9 cellular contexts compared by ENCODE assay signal in genomic region chr19:38653028-38653571, GRCh38. TPM values are rescaled to one million over a fixed set of nuclear protein-coding genes. Genes with fewer than 3 reads are reported as not detected.
DNase-seq lines count a peak whose midpoint lies in the region; ATAC-seq and TF ChIP-seq lines count a peak whose summit lies in the region.
"Had no signal": no experiment of that assay in that cellular context is flagged by ENCODE, and none has a peak within 500 bp of the region (broad histone marks: within the 10 kb centered on the region; RNA-seq: fewer than 3 reads in every experiment).

No MANE protein-coding gene starts in this region.

- peaks cover 33% of the 10 kb centered on the region for H3K36me3 Mint-ChIP-seq in type B pancreatic cell

- H3K4me1 ChIP-seq in breast epithelium = peaks cover 10 to 55% of the 10 kb centered on the region in 2 donors
- peaks cover 34 to 80% (median 70%) of the 10 kb centered on the region in 4 donors for H3K4me1 ChIP-seq in liver (ENCODE audit: control insufficient read depth in 4 of 4, insufficient read depth in 4 of 4, low read length in 3 of 4)
- H3K4me1 ChIP-seq in Karpas-422 (ENCODE audit: low read length) = peaks cover 70% of the 10 kb centered on the region

- TF ChIP-seq RAD21 in liver (IDR thresholded peaks at IDR 0.05) = peak; percentile 40 to 67

- H4K20me1 ChIP-seq in Karpas-422 (ENCODE audit: insufficient read depth, low read depth, low read length) = peaks cover 12% of the 10 kb centered on the region

- H3K36me3 ChIP-seq in breast epithelium = no peaks in the 10 kb centered on the region
- H3K36me3 ChIP-seq in liver (ENCODE audit: control insufficient read depth in 4 of 4, insufficient read depth in 3 of 4, low read depth in 1 of 4, low read length in 3 of 4) = no peaks in the 10 kb centered on the region
- peaks cover 6% of the 10 kb centered on the region; the same call in 1 of the 2 replicates for H3K36me3 ChIP-seq in Karpas-422 (ENCODE audit: insufficient read depth, low read length)

- peak overlapping the region; percentile 96 for H3K27ac Mint-ChIP-seq in type B pancreatic cell

- H3K4me3 ChIP-seq in breast epithelium (no peak overlapping the region), liver (ENCODE audit: low read depth in 1 of 3, low read length in 3 of 3) (peak overlapping the region in 1 of 3 donors; percentile 13), Karpas-422 (ENCODE audit: low read length) (no peak overlapping the region)

- no peaks in the 10 kb centered on the region for H3K27me3 Mint-ChIP-seq in type B pancreatic cell

- no peaks in the 10 kb centered on the region for H3K9me3 Mint-ChIP-seq in type B pancreatic cell

- no peak for TF ChIP-seq POLR2A in breast epithelium (IDR thresholded peaks at IDR 0.05)

- H3K27me3 ChIP-seq in breast epithelium (no peaks in the 10 kb centered on the region), liver (ENCODE audit: control insufficient read depth in 4 of 4, insufficient read depth in 4 of 4, low read length in 3 of 4) (no peaks in the 10 kb centered on the region), Karpas-422 (ENCODE audit: low read length) (no peaks in the 10 kb centered on the region)

- H3K79me2 ChIP-seq in Karpas-422 (ENCODE audit: low read length) = peaks cover 100% of the 10 kb centered on the region

- H3K27ac ChIP-seq in breast epithelium (peak overlapping the region; percentile 98 to 99), liver (ENCODE audit: low read depth in 1 of 2, low read length in 2 of 2) (peak overlapping the region; percentile 91), Karpas-422 (ENCODE audit: low read length) (no peak overlapping the region)

- DNase-seq in NOMO-1 (lab: John Stamatoyannopoulos, UW; ENCODE audit: unreplicated experiment in 2 of 2) (peak; percentile 16 to 18), NOMO-1 treated with dmso at 0.1 percent for 144 hours (lab: John Stamatoyannopoulos, UW; ENCODE audit: unreplicated experiment) (no peak), breast epithelium (ENCODE audit: low spot score in 2 of 2) (no peak), type B pancreatic cell (ENCODE audit: extremely low spot score, unreplicated experiment) (no peak), Karpas-422 (no peak)
- DNase-seq: stimulated activated CD4-positive, alpha-beta T cell treated with anti-CD3 and anti-CD28 coated beads, Interleukin-1b, Interleukin-23, amount 100 ng/mL, for 48 hours had no signal

- no peak overlapping the region for H2AFZ ChIP-seq in Karpas-422 (ENCODE audit: low read length)

- peak overlapping the region in 1 of 2 donors; percentile 56 for H3K9ac ChIP-seq in liver (ENCODE audit: low read depth in 1 of 2, low read length in 2 of 2)
- no peak overlapping the region for H3K9ac ChIP-seq in Karpas-422 (ENCODE audit: low read length)

- peak overlapping the region; percentile 99 for H3K4me3 Mint-ChIP-seq in type B pancreatic cell

- ATAC-seq in HG02970 (IDR thresholded peaks at IDR 0.05; ENCODE audit: low FRiP score, unreplicated experiment) (no peak), HG02840 (IDR thresholded peaks at IDR 0.05; ENCODE audit: low FRiP score, unreplicated experiment) (no peak)

- H3K9me3 ChIP-seq in breast epithelium (no peaks in the 10 kb centered on the region), liver (ENCODE audit: control insufficient read depth in 4 of 4, low read length in 3 of 4) (no peaks in the 10 kb centered on the region), Karpas-422 (ENCODE audit: low read length) (no peaks in the 10 kb centered on the region)

- 15% methylated on average over 7 of the region's 7 CpGs for WGBS in liver

- H3K4me1 Mint-ChIP-seq in type B pancreatic cell (ENCODE audit: unreplicated experiment) = peaks cover 71% of the 10 kb centered on the region

- TF ChIP-seq CTCF in breast epithelium (IDR thresholded peaks at IDR 0.05) (no peak), liver (IDR thresholded peaks at IDR 0.05; ENCODE audit: low read depth, low read length, missing input control) (peak; percentile 12), type B pancreatic cell (conservative IDR thresholded peaks at IDR 0.05) (no peak)

- intact Hi-C loops in breast epithelium (cut with DNase I; ENCODE audit: low total_unique reads) = no loop called here

- H3K4me2 ChIP-seq in Karpas-422 (ENCODE audit: low read depth, low read length, poor library complexity, severe bottlenecking) = no peak overlapping the region

- H3K9me2 ChIP-seq in Karpas-422 (replicated peaks; ENCODE audit: insufficient read depth, low read length) = no peaks in the 10 kb centered on the region

TF ChIP-seq in liver, 16 proteins besides CTCF, POLR2A, EP300 and RAD21 (continues in another document):
- TF ChIP-seq ZBTB33 (IDR thresholded peaks at IDR 0.05) = peak; percentile 57
- peak; percentile 8 for TF ChIP-seq FOXA1 (IDR thresholded peaks at IDR 0.05)
- peak in 1 of 2 donors; percentile 39 for TF ChIP-seq EGR1 (IDR thresholded peaks at IDR 0.05; ENCODE audit: low read depth in 2 of 2)
- TF ChIP-seq REST (IDR thresholded peaks at IDR 0.05) = no peak
- peak; percentile 91 for TF ChIP-seq HNF4G (IDR thresholded peaks at IDR 0.05)
- peak; percentile 89 for TF ChIP-seq SP1 (IDR thresholded peaks at IDR 0.05)
- TF ChIP-seq TAF1 (conservative IDR thresholded peaks at IDR 0.05) = peak; percentile 60
- peak; percentile 62 for TF ChIP-seq MAX (IDR thresholded peaks at IDR 0.05)
- TF ChIP-seq RXRA (IDR thresholded peaks at IDR 0.05) = peak; percentile 83 to 88
- TF ChIP-seq GABPA (IDR thresholded peaks at IDR 0.05 in 1 of 2, conservative IDR thresholded peaks at IDR 0.05 in 1 of 2) = no peak
- TF ChIP-seq NR2F2 (IDR thresholded peaks at IDR 0.05) = peak; percentile 53
- TF ChIP-seq FOXA2 (IDR thresholded peaks at IDR 0.05) = peak; percentile 9
- TF ChIP-seq JUND (IDR thresholded peaks at IDR 0.05) = peak; percentile 81 to 85
- TF ChIP-seq YY1 (IDR thresholded peaks at IDR 0.05) = peak; percentile 85
- peak; percentile 90 to 91 for TF ChIP-seq HNF4A (conservative IDR thresholded peaks at IDR 0.05)

RNA-seq across cellular contexts. Expression of gene ACTN4, which starts 5.7 kb away (rescaled TPM):
- total RNA-seq in breast epithelium = 100 to 1,000 TPM; 182 to 296 (median 269) TPM
- 100 to 1,000 TPM in 1 of 2 donors, 10 to 100 TPM in 1; 93.9 to 164 TPM for total RNA-seq in liver
- 100 to 1,000 TPM in 1 of 2 donors, 10 to 100 TPM in 1; 35.4 to 104 TPM for polyA plus RNA-seq in liver
- total RNA-seq in type B pancreatic cell (ENCODE audit: low replicate concordance) = 475 and 776 TPM in 2 replicates
- total RNA-seq in Karpas-422 (2014; rRNA removed; shearing (Covaris generic); ENCODE audit: low replicate concordance) = 54.6 and 106 TPM in 2 replicates

RNA-seq across cellular contexts. Expression of gene EIF3K, which starts 34.1 kb away (rescaled TPM):
- total RNA-seq in breast epithelium = 100 to 1,000 TPM; 401 to 562 (median 420) TPM
- 100 to 1,000 TPM; 130 to 240 TPM for total RNA-seq in liver
- polyA plus RNA-seq in liver = 100 to 1,000 TPM; 118 to 173 TPM
- total RNA-seq in type B pancreatic cell (ENCODE audit: low replicate concordance) = 274 and 310 TPM in 2 replicates
- total RNA-seq in Karpas-422 (2014; rRNA removed; shearing (Covaris generic); ENCODE audit: low replicate concordance) = 474 and 745 TPM in 2 replicates

RNA-seq across cellular contexts. Expression of gene MAP4K1, which starts 35.3 kb away (rescaled TPM):
- total RNA-seq in breast epithelium (1 to 10 TPM; 2.5 to 9.3 (median 3.6) TPM), liver (1 to 10 TPM; 1.8 to 2.1 TPM), type B pancreatic cell (ENCODE audit: low replicate concordance) (2.4 and 16.8 TPM in 2 replicates)
- 1 to 10 TPM in 1 of 2 donors, under 1 TPM in 1; 0.89 to 3.1 TPM for polyA plus RNA-seq in liver
- total RNA-seq in Karpas-422 (2014; rRNA removed; shearing (Covaris generic); ENCODE audit: low replicate concordance) = 262 and 352 TPM in 2 replicates

Comparison
In these comparisons a context has a peak if more than half of its experiments do, and no peak if none do; other contexts are left out.
1. DNase-seq: peak in NOMO-1 (2 of 2); none in NOMO-1 treated with dmso at 0.1 percent for 144 hours (single experiment), breast epithelium (0 of 2), type B pancreatic cell (single experiment) and Karpas-422 (single experiment).
2. RNA of gene MAP4K1, which starts 35.3 kb away (total RNA-seq): 262 to 352 TPM in Karpas-422; 2.5 to 9.3 TPM in breast epithelium, 2.4 to 16.8 TPM in type B pancreatic cell and 1.8 to 2.1 TPM in liver; every median in the first group is over 10 times any median in the second.